ENCODE assay signal across 1 cellular context in the genomic region with DNA sequence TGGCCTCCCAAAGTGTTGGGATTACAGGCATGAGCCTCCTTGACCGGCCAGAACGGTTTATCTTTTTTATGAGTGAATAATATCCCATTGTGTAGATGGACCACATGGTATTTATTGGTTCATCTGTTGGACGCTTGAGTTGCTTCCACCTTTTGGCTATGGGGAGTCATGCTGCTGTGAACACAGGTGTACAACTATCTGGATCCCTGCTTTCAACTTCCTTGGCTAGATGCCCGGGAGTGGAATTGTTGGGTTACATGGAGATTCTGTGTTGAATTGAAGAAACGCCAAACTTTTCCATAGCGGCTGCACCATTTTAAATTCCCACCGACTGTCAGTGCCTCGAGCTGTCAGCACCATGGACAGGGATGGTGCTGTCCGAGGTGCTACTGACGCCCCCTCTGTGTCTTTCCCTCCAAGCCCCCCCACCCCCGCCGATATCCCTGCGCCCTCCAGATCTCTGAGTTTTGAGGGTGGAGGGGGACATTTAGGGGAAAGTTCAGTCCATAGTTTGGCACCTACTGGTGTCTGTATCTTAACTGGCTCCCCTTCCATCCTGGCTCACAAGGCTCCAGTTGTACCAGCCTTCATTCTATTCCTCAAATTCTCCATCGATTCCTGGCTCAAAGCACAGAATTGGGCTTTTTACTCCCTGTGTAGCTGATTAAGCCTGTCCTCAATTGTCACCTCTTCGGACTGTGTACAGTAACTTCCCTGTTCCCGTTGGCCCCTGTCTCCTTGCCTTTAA.
A peak's percentile ranks its signal among the peaks of the same experiment; 100 is the strongest.
TF ChIP-seq lines count a peak whose summit lies in the region.

No MANE protein-coding gene starts in this region.

TF ChIP-seq in WTC11, 78 proteins besides CTCF, POLR2A, EP300 and RAD21 (continued from another document and continues in another):
- TF ChIP-seq, protein P1, sequence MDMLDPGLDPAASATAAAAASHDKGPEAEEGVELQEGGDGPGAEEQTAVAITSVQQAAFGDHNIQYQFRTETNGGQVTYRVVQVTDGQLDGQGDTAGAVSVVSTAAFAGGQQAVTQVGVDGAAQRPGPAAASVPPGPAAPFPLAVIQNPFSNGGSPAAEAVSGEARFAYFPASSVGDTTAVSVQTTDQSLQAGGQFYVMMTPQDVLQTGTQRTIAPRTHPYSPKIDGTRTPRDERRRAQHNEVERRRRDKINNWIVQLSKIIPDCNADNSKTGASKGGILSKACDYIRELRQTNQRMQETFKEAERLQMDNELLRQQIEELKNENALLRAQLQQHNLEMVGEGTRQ (CRISPR knock-in tag; IDR thresholded peaks at IDR 0.05): peak; percentile 61
- TF ChIP-seq KAT7 (CRISPR knock-in tag; IDR thresholded peaks at IDR 0.05; ENCODE audit: borderline replicate concordance) (peak; percentile 100), NFYB (CRISPR knock-in tag; conservative IDR thresholded peaks at IDR 0.05; ENCODE audit: low read depth) (peak; percentile 70), MXD4 (CRISPR knock-in tag; IDR thresholded peaks at IDR 0.05; ENCODE audit: borderline replicate concordance) (no peak), TEAD4 (CRISPR knock-in tag; IDR thresholded peaks at IDR 0.05) (peak; percentile 99), JAZF1 (CRISPR knock-in tag; IDR thresholded peaks at IDR 0.05) (no peak), MYBL2 (CRISPR knock-in tag; IDR thresholded peaks at IDR 0.05) (peak; percentile 98), SMAD3 (CRISPR knock-in tag; IDR thresholded peaks at IDR 0.05; ENCODE audit: borderline replicate concordance) (peak; percentile 99), ZNF423 (CRISPR knock-in tag; IDR thresholded peaks at IDR 0.05) (no peak), CREM (CRISPR knock-in tag; IDR thresholded peaks at IDR 0.05) (peak; percentile 91), GTF2I (CRISPR knock-in tag; conservative IDR thresholded peaks at IDR 0.05) (no peak), GRHL2 (CRISPR knock-in tag; IDR thresholded peaks at IDR 0.05; ENCODE audit: insufficient replicate concordance, severe bottlenecking) (no peak), ZNF263 (CRISPR knock-in tag; IDR thresholded peaks at IDR 0.05; ENCODE audit: low read depth) (peak; percentile 72; the same call in 1 of the 2 replicates), GABPB1 (CRISPR knock-in tag; IDR thresholded peaks at IDR 0.05) (0 out of 2 replicates have a peak, but pooled peaks have one; percentile 18), ZNF671 (CRISPR knock-in tag; IDR thresholded peaks at IDR 0.05) (no peak), ATF1 (CRISPR knock-in tag; IDR thresholded peaks at IDR 0.05) (peak; percentile 96), NFE2L1 (CRISPR knock-in tag; IDR thresholded peaks at IDR 0.05) (peak; percentile 97), FOXJ3 (CRISPR knock-in tag; IDR thresholded peaks at IDR 0.05; ENCODE audit: borderline replicate concordance) (peak; percentile 95; the same call in 1 of the 2 replicates), FOXK1 (CRISPR knock-in tag; IDR thresholded peaks at IDR 0.05) (peak; percentile 98), FOXP1 (CRISPR knock-in tag; IDR thresholded peaks at IDR 0.05; ENCODE audit: borderline replicate concordance) (peak; percentile 99), TEAD1 (CRISPR knock-in tag; IDR thresholded peaks at IDR 0.05) (peak; percentile 99)
- TF ChIP-seq, protein P2, sequence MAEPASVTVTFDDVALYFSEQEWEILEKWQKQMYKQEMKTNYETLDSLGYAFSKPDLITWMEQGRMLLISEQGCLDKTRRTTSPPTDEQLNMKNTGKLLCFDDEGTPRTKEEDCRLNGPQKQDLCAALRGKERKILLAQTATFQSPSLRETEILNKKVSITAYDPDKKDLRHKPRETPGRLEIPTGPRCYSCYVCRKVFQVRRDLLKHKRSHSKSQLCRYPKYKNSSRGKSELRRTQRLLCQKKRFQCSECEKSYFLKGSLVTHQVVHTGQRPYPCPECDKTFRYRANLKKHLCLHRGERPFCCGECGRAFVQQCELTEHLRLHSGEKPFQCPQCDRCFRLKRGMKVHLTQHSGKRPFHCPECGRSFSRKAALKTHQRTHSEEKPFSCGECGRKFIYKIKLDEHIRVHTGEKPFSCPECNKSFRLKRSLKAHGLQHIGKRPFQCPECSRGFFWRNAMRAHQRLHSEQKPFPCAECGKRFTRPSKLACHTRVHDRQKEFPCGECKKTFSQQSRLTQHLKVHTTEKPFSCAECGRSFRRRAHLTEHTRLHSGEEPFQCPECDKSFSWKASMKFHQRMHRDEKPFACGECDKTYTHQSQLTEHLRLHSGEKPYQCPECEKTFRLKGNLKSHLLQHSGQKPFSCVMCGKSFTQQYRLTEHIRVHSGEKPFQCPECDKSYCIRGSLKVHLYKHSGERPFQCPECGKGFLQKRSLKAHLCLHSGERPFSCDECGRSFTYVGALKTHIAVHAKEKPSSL (CRISPR knock-in tag; conservative IDR thresholded peaks at IDR 0.05): no peak
- TF ChIP-seq, protein P3, sequence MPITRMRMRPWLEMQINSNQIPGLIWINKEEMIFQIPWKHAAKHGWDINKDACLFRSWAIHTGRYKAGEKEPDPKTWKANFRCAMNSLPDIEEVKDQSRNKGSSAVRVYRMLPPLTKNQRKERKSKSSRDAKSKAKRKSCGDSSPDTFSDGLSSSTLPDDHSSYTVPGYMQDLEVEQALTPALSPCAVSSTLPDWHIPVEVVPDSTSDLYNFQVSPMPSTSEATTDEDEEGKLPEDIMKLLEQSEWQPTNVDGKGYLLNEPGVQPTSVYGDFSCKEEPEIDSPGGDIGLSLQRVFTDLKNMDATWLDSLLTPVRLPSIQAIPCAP (CRISPR knock-in tag; IDR thresholded peaks at IDR 0.05): peak; percentile 99
- TF ChIP-seq, protein P4, sequence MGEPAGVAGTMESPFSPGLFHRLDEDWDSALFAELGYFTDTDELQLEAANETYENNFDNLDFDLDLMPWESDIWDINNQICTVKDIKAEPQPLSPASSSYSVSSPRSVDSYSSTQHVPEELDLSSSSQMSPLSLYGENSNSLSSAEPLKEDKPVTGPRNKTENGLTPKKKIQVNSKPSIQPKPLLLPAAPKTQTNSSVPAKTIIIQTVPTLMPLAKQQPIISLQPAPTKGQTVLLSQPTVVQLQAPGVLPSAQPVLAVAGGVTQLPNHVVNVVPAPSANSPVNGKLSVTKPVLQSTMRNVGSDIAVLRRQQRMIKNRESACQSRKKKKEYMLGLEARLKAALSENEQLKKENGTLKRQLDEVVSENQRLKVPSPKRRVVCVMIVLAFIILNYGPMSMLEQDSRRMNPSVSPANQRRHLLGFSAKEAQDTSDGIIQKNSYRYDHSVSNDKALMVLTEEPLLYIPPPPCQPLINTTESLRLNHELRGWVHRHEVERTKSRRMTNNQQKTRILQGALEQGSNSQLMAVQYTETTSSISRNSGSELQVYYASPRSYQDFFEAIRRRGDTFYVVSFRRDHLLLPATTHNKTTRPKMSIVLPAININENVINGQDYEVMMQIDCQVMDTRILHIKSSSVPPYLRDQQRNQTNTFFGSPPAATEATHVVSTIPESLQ (CRISPR knock-in tag; IDR thresholded peaks at IDR 0.05): peak; percentile 96
- TF ChIP-seq, protein P5, sequence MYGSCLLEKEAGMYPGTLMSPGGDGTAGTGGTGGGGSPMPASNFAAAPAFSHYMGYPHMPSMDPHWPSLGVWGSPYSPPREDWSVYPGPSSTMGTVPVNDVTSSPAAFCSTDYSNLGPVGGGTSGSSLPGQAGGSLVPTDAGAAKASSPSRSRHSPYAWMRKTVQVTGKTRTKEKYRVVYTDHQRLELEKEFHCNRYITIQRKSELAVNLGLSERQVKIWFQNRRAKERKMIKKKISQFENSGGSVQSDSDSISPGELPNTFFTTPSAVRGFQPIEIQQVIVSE (CRISPR knock-in tag; IDR thresholded peaks at IDR 0.05; ENCODE audit: borderline replicate concordance): no peak
- TF ChIP-seq, protein P6, sequence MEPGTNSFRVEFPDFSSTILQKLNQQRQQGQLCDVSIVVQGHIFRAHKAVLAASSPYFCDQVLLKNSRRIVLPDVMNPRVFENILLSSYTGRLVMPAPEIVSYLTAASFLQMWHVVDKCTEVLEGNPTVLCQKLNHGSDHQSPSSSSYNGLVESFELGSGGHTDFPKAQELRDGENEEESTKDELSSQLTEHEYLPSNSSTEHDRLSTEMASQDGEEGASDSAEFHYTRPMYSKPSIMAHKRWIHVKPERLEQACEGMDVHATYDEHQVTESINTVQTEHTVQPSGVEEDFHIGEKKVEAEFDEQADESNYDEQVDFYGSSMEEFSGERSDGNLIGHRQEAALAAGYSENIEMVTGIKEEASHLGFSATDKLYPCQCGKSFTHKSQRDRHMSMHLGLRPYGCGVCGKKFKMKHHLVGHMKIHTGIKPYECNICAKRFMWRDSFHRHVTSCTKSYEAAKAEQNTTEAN (CRISPR knock-in tag; IDR thresholded peaks at IDR 0.05): peak; percentile 98
- TF ChIP-seq, protein P7, sequence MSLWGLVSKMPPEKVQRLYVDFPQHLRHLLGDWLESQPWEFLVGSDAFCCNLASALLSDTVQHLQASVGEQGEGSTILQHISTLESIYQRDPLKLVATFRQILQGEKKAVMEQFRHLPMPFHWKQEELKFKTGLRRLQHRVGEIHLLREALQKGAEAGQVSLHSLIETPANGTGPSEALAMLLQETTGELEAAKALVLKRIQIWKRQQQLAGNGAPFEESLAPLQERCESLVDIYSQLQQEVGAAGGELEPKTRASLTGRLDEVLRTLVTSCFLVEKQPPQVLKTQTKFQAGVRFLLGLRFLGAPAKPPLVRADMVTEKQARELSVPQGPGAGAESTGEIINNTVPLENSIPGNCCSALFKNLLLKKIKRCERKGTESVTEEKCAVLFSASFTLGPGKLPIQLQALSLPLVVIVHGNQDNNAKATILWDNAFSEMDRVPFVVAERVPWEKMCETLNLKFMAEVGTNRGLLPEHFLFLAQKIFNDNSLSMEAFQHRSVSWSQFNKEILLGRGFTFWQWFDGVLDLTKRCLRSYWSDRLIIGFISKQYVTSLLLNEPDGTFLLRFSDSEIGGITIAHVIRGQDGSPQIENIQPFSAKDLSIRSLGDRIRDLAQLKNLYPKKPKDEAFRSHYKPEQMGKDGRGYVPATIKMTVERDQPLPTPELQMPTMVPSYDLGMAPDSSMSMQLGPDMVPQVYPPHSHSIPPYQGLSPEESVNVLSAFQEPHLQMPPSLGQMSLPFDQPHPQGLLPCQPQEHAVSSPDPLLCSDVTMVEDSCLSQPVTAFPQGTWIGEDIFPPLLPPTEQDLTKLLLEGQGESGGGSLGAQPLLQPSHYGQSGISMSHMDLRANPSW (CRISPR knock-in tag; conservative IDR thresholded peaks at IDR 0.05; ENCODE audit: low read depth): peak; percentile 91; the same call in 1 of the 2 replicates
- TF ChIP-seq, protein P8, sequence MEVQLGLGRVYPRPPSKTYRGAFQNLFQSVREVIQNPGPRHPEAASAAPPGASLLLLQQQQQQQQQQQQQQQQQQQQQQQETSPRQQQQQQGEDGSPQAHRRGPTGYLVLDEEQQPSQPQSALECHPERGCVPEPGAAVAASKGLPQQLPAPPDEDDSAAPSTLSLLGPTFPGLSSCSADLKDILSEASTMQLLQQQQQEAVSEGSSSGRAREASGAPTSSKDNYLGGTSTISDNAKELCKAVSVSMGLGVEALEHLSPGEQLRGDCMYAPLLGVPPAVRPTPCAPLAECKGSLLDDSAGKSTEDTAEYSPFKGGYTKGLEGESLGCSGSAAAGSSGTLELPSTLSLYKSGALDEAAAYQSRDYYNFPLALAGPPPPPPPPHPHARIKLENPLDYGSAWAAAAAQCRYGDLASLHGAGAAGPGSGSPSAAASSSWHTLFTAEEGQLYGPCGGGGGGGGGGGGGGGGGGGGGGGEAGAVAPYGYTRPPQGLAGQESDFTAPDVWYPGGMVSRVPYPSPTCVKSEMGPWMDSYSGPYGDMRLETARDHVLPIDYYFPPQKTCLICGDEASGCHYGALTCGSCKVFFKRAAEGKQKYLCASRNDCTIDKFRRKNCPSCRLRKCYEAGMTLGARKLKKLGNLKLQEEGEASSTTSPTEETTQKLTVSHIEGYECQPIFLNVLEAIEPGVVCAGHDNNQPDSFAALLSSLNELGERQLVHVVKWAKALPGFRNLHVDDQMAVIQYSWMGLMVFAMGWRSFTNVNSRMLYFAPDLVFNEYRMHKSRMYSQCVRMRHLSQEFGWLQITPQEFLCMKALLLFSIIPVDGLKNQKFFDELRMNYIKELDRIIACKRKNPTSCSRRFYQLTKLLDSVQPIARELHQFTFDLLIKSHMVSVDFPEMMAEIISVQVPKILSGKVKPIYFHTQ (CRISPR knock-in tag; IDR thresholded peaks at IDR 0.05): no peak
- TF ChIP-seq, protein P9, sequence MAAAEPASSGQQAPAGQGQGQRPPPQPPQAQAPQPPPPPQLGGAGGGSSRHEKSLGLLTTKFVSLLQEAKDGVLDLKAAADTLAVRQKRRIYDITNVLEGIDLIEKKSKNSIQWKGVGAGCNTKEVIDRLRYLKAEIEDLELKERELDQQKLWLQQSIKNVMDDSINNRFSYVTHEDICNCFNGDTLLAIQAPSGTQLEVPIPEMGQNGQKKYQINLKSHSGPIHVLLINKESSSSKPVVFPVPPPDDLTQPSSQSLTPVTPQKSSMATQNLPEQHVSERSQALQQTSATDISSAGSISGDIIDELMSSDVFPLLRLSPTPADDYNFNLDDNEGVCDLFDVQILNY (CRISPR knock-in tag; IDR thresholded peaks at IDR 0.05): peak; percentile 89; the same call in 1 of the 2 replicates
- TF ChIP-seq, protein P10, sequence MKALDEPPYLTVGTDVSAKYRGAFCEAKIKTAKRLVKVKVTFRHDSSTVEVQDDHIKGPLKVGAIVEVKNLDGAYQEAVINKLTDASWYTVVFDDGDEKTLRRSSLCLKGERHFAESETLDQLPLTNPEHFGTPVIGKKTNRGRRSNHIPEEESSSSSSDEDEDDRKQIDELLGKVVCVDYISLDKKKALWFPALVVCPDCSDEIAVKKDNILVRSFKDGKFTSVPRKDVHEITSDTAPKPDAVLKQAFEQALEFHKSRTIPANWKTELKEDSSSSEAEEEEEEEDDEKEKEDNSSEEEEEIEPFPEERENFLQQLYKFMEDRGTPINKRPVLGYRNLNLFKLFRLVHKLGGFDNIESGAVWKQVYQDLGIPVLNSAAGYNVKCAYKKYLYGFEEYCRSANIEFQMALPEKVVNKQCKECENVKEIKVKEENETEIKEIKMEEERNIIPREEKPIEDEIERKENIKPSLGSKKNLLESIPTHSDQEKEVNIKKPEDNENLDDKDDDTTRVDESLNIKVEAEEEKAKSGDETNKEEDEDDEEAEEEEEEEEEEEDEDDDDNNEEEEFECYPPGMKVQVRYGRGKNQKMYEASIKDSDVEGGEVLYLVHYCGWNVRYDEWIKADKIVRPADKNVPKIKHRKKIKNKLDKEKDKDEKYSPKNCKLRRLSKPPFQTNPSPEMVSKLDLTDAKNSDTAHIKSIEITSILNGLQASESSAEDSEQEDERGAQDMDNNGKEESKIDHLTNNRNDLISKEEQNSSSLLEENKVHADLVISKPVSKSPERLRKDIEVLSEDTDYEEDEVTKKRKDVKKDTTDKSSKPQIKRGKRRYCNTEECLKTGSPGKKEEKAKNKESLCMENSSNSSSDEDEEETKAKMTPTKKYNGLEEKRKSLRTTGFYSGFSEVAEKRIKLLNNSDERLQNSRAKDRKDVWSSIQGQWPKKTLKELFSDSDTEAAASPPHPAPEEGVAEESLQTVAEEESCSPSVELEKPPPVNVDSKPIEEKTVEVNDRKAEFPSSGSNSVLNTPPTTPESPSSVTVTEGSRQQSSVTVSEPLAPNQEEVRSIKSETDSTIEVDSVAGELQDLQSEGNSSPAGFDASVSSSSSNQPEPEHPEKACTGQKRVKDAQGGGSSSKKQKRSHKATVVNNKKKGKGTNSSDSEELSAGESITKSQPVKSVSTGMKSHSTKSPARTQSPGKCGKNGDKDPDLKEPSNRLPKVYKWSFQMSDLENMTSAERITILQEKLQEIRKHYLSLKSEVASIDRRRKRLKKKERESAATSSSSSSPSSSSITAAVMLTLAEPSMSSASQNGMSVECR (CRISPR knock-in tag; IDR thresholded peaks at IDR 0.05; ENCODE audit: borderline replicate concordance): peak; percentile 99
- TF ChIP-seq, protein P11, sequence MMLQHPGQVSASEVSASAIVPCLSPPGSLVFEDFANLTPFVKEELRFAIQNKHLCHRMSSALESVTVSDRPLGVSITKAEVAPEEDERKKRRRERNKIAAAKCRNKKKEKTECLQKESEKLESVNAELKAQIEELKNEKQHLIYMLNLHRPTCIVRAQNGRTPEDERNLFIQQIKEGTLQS (CRISPR knock-in tag; conservative IDR thresholded peaks at IDR 0.05): peak; percentile 85
- TF ChIP-seq, protein P12, sequence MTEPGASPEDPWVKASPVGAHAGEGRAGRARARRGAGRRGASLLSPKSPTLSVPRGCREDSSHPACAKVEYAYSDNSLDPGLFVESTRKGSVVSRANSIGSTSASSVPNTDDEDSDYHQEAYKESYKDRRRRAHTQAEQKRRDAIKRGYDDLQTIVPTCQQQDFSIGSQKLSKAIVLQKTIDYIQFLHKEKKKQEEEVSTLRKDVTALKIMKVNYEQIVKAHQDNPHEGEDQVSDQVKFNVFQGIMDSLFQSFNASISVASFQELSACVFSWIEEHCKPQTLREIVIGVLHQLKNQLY (CRISPR knock-in tag; IDR thresholded peaks at IDR 0.05): peak; percentile 96; the same call in 1 of the 2 replicates
